Comparison of ENCODE assay signal across 6 cellular contexts in genomic region chr14:101090478-101090877, GRCh38.
DNase-seq lines count a peak whose midpoint lies in the region; ATAC-seq, FAIRE-seq and TF ChIP-seq lines count a peak whose summit lies in the region.
"Not testable (repeated sequence)": the region's sequence is repeated elsewhere in the genome, so short reads cannot be mapped to it uniquely, and the experiment has no call there.

No MANE protein-coding gene starts in this region.

- WGBS in lower leg skin, 2 donors: 90 to 92% methylated on average over 11 of the region's 11 CpGs

- peak overlapping the region; percentile 37 for H3K4me2 ChIP-seq in astrocyte (ENCODE audit: low read length)

- peak; percentile 4 for DNase-seq in activated CD4-positive, alpha-beta memory T cell treated with anti-CD3 and anti-CD28 coated beads, Interleukin-2, amount 10 ng/mL, durations not matched to agents 7 days and 5 days
- not testable (repeated sequence) for DNase-seq in astrocyte (ENCODE audit: low read depth)
- DNase-seq in right atrium auricular region (ENCODE audit: low spot score) (peak; percentile 34), lower leg skin (ENCODE audit: low spot score in 2 of 2) (peak; percentile 4 to 62), upper lobe of right lung (peak; percentile 27)
- peak; percentile 4 for DNase-seq in stimulated activated CD8-positive, alpha-beta memory T cell treated with anti-CD3 and anti-CD28 coated beads, Interleukin-4, amount 100 ng/mL, for 48 hours

- intact Hi-C loops in lower leg skin (cut with DNase I; ENCODE audit: low total_unique reads); upper lobe of right lung (cut with DNase I): not testable (repeated sequence)

- H3K36me3 Mint-ChIP-seq in activated CD4-positive, alpha-beta memory T cell treated with anti-CD3 and anti-CD28 coated beads, Interleukin-2, amount 10 ng/mL, durations not matched to agents 7 days and 5 days (ENCODE audit: low read depth); astrocyte (ENCODE audit: low read depth, unreplicated experiment): not testable (repeated sequence)

- not testable (repeated sequence) for H2AFZ ChIP-seq in astrocyte (ENCODE audit: low read depth, low read length)

- H3K27ac Mint-ChIP-seq in activated CD4-positive, alpha-beta memory T cell treated with anti-CD3 and anti-CD28 coated beads, Interleukin-2, amount 10 ng/mL, durations not matched to agents 7 days and 5 days; astrocyte (ENCODE audit: unreplicated experiment): not testable (repeated sequence)

- H3K9ac ChIP-seq in astrocyte (ENCODE audit: low read length): not testable (repeated sequence)

- ATAC-seq in upper lobe of right lung: not testable (repeated sequence)

- not testable (repeated sequence) for H3K4me1 ChIP-seq in astrocyte (ENCODE audit: insufficient read depth, low read length); right atrium auricular region; upper lobe of right lung

- CTCF ChIA-PET in activated CD4-positive, alpha-beta memory T cell treated with anti-CD3 and anti-CD28 coated beads, Interleukin-2, amount 10 ng/mL, durations not matched to agents 7 days and 5 days (lab: Charles Lee): not testable (repeated sequence)

- not testable (repeated sequence) for H3K27me3 Mint-ChIP-seq in activated CD4-positive, alpha-beta memory T cell treated with anti-CD3 and anti-CD28 coated beads, Interleukin-2, amount 10 ng/mL, durations not matched to agents 7 days and 5 days; astrocyte (ENCODE audit: low read depth, unreplicated experiment)

- H3K79me2 ChIP-seq in astrocyte (ENCODE audit: insufficient read depth, low read length): not testable (repeated sequence)

- not testable (repeated sequence) for H3K27ac ChIP-seq in astrocyte (ENCODE audit: low read depth, low read length); right atrium auricular region; upper lobe of right lung

- H3K27me3 ChIP-seq in astrocyte (ENCODE audit: insufficient read depth, low read length); right atrium auricular region; upper lobe of right lung: not testable (repeated sequence)

- POLR2A ChIA-PET in activated CD4-positive, alpha-beta memory T cell treated with anti-CD3 and anti-CD28 coated beads, Interleukin-2, amount 10 ng/mL, durations not matched to agents 7 days and 5 days (lab: Charles Lee): not testable (repeated sequence)

- FAIRE-seq in astrocyte (lab: Jason Lieb, UNC): not testable (repeated sequence)

- not testable (repeated sequence) for H3K4me3 ChIP-seq in astrocyte (ENCODE audit: insufficient read depth, low read depth, low read length); right atrium auricular region; lower leg skin (ENCODE audit: low read depth, poor library complexity, severe bottlenecking); upper lobe of right lung

- H3K9me3 ChIP-seq in astrocyte (ENCODE audit: insufficient read depth, low read depth, low read length); right atrium auricular region; upper lobe of right lung: not testable (repeated sequence)

- not testable (repeated sequence) for TF ChIP-seq POLR2A in lower leg skin (IDR thresholded peaks at IDR 0.05)

- H3K4me1 Mint-ChIP-seq in activated CD4-positive, alpha-beta memory T cell treated with anti-CD3 and anti-CD28 coated beads, Interleukin-2, amount 10 ng/mL, durations not matched to agents 7 days and 5 days; astrocyte (ENCODE audit: low read depth, unreplicated experiment): not testable (repeated sequence)

- H3K9me3 Mint-ChIP-seq in activated CD4-positive, alpha-beta memory T cell treated with anti-CD3 and anti-CD28 coated beads, Interleukin-2, amount 10 ng/mL, durations not matched to agents 7 days and 5 days; astrocyte (ENCODE audit: unreplicated experiment): not testable (repeated sequence)

- not testable (repeated sequence) for H4K20me1 ChIP-seq in astrocyte (ENCODE audit: insufficient read depth, low read length)

- H3K4me3 Mint-ChIP-seq in activated CD4-positive, alpha-beta memory T cell treated with anti-CD3 and anti-CD28 coated beads, Interleukin-2, amount 10 ng/mL, durations not matched to agents 7 days and 5 days; astrocyte (ENCODE audit: unreplicated experiment): not testable (repeated sequence)

- H3K36me3 ChIP-seq in astrocyte (ENCODE audit: insufficient read depth, low read length); right atrium auricular region; upper lobe of right lung: not testable (repeated sequence)

- not testable (repeated sequence) for TF ChIP-seq CTCF in astrocyte (IDR thresholded peaks at IDR 0.05; ENCODE audit: insufficient read depth, low read depth, low read length); right atrium auricular region (IDR thresholded peaks at IDR 0.05); lower leg skin (IDR thresholded peaks at IDR 0.05); upper lobe of right lung (IDR thresholded peaks at IDR 0.05)
